10 cellular contexts compared by ENCODE assay signal in the genomic region with DNA sequence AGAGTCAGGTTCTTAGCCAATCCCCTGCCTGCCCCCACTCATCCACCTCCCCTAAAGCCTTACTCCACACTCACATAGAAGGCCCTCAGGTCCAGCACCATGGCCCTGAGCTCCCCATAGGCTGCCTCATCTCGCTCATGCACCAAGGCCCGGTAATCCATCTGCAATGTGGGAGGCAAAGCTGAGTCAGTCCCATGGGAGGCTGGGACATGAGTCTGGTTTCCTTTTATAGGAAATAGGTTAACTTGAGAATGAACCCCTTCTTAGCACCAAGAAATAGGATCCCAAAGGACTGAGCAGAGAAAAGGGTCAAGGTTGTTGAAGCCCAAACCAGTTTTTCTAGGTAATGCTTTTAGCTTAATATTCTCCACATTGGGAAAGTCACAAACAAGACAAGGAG. TPM values are rescaled to one million over a fixed set of nuclear protein-coding genes. Genes with fewer than 3 reads are reported as not detected.
DNase-seq lines count a peak whose midpoint lies in the region; ATAC-seq and TF ChIP-seq lines count a peak whose summit lies in the region.
"Had no signal": no experiment of that assay in that cellular context is flagged by ENCODE, and none has a peak within 500 bp of the region (broad histone marks: within the 10 kb centered on the region; RNA-seq: fewer than 3 reads in every experiment).

No MANE protein-coding gene starts in this region.

- H3K4me3 ChIP-seq in ACC112 (ENCODE audit: low read depth, low read length) (peak overlapping the region; percentile 40), PC-3 (ENCODE audit: low read length) (no peak overlapping the region)
- H3K4me3 ChIP-seq: Peyer's patch had no signal

- H2AFZ ChIP-seq in ACC112 (ENCODE audit: low read length, unreplicated experiment): no peak overlapping the region
- H2AFZ ChIP-seq in PC-3 (ENCODE audit: low read length): no peak overlapping the region

- no peaks in the 10 kb centered on the region for H3K9me3 ChIP-seq in PC-3 (ENCODE audit: low read length)
- H3K9me3 ChIP-seq: Peyer's patch had no signal

- POLR2A ChIA-PET in PC-3 (lab: Charles Lee; ENCODE audit: unreplicated experiment): no interaction called here

- H3K27ac Mint-ChIP-seq in activated T-helper 17 cell treated with anti-CD3 and anti-CD28 coated beads, Interleukin-2, amount 50 U/mL, for 72 hours: no peak overlapping the region

- no peaks in the 10 kb centered on the region for H3F3A ChIP-seq in PC-3 (ENCODE audit: low read length, unreplicated experiment)

- peaks cover 48% of the 10 kb centered on the region for H3K4me1 ChIP-seq in ACC112 (ENCODE audit: control insufficient read depth, insufficient read depth, low read length, unreplicated experiment)
- peaks cover 26% of the 10 kb centered on the region for H3K4me1 ChIP-seq in PC-3 (ENCODE audit: insufficient read depth, low read length)

- peaks cover 85% of the 10 kb centered on the region for H3K36me3 Mint-ChIP-seq in activated T-helper 17 cell treated with anti-CD3 and anti-CD28 coated beads, Interleukin-2, amount 50 U/mL, for 72 hours (ENCODE audit: low read depth)

- H3K27me3 Mint-ChIP-seq in activated T-helper 17 cell treated with anti-CD3 and anti-CD28 coated beads, Interleukin-2, amount 50 U/mL, for 72 hours: no peaks in the 10 kb centered on the region

- H3K36me3 ChIP-seq in ACC112 (ENCODE audit: insufficient read depth, low read length) (peaks cover 26% of the 10 kb centered on the region), PC-3 (ENCODE audit: low read depth, low read length) (peaks cover 11% of the 10 kb centered on the region; the same call in 1 of the 2 replicates)

- no peaks in the 10 kb centered on the region for H3K9me2 ChIP-seq in PC-3 (replicated peaks; ENCODE audit: low read length)

- H3K4me3 Mint-ChIP-seq in activated T-helper 17 cell treated with anti-CD3 and anti-CD28 coated beads, Interleukin-2, amount 50 U/mL, for 72 hours: peak overlapping the region; percentile 86

- no peaks in the 10 kb centered on the region for H3K9me3 Mint-ChIP-seq in activated T-helper 17 cell treated with anti-CD3 and anti-CD28 coated beads, Interleukin-2, amount 50 U/mL, for 72 hours

- H3K4me1 Mint-ChIP-seq in activated T-helper 17 cell treated with anti-CD3 and anti-CD28 coated beads, Interleukin-2, amount 50 U/mL, for 72 hours: peaks cover 46% of the 10 kb centered on the region

- ATAC-seq in activated T-helper 17 cell treated with anti-CD3 and anti-CD28 coated beads, Interleukin-2, amount 50 U/mL, for 72 hours (replicated peaks): no peak
- no peak for ATAC-seq in GM18511 (IDR thresholded peaks at IDR 0.05; ENCODE audit: unreplicated experiment)
- ATAC-seq in PC-3: no peak
- no peak for ATAC-seq in HG02571 (IDR thresholded peaks at IDR 0.05; ENCODE audit: unreplicated experiment)
- ATAC-seq in HG03439 (IDR thresholded peaks at IDR 0.05; ENCODE audit: unreplicated experiment): no peak

- no peaks in the 10 kb centered on the region for H3K27me3 ChIP-seq in ACC112 (ENCODE audit: insufficient read depth, low read length)
- no peaks in the 10 kb centered on the region for H3K27me3 ChIP-seq in PC-3 (ENCODE audit: low read length)
- H3K27me3 ChIP-seq: Peyer's patch had no signal

- CTCF ChIA-PET in PC-3 (lab: Charles Lee): no interaction called here

- peak overlapping the region; percentile 68 for H3K27ac ChIP-seq in ACC112 (ENCODE audit: low read depth, low read length)
- no peak overlapping the region for H3K27ac ChIP-seq in PC-3 (ENCODE audit: low read length)

- H3K9ac ChIP-seq in PC-3 (ENCODE audit: low read length): no peak overlapping the region

- H4K20me1 ChIP-seq in PC-3 (ENCODE audit: low read length): no peaks in the 10 kb centered on the region

- TF ChIP-seq CTCF in PC-3 (conservative IDR thresholded peaks at IDR 0.05; ENCODE audit: low read depth, low read length): no peak

- no peak overlapping the region for H3K4me2 ChIP-seq in PC-3 (ENCODE audit: low read length)

- DNase-seq in EH (ENCODE audit: low read depth) (peak; percentile 22), iris pigment epithelial cell (ENCODE audit: low read depth) (peak; percentile 54), PC-3 (no peak)
- DNase-seq: NCI-H1105 treated with DMSO at 0.1 percent for 48 hours, Peyer's patch had no signal

- H3K79me2 ChIP-seq in ACC112 (ENCODE audit: control insufficient read depth, insufficient read depth, low read length, unreplicated experiment) (peaks cover 60% of the 10 kb centered on the region), PC-3 (ENCODE audit: low read length) (peaks cover 59% of the 10 kb centered on the region)

- intact Hi-C loops in PC-3 (cut with micrococcal nuclease): no loop called here

- no TSS peak for BruUV-seq in PC-3 (replicated peaks; lab: Mats Ljungman, UMichigan)

RNA-seq across cellular contexts. Expression of a gene that starts 2.1 kb away (rescaled TPM):
- total RNA-seq in activated T-helper 17 cell treated with anti-CD3 and anti-CD28 coated beads, Interleukin-2, amount 50 U/mL, for 72 hours: 10 to 100 TPM; 31.0 to 43.8 TPM
- total RNA-seq in PC-3 (2014; rRNA removed): 30.1 and 36.7 TPM in 2 replicates

RNA-seq across cellular contexts. Expression of a gene that starts 2.9 kb away (rescaled TPM):
- total RNA-seq in activated T-helper 17 cell treated with anti-CD3 and anti-CD28 coated beads, Interleukin-2, amount 50 U/mL, for 72 hours: 100 to 1,000 TPM; 339 to 489 TPM
- total RNA-seq in PC-3 (2014; rRNA removed): 211 and 297 TPM in 2 replicates

RNA-seq across cellular contexts. Expression of a gene that starts 3.8 kb away (rescaled TPM):
- 10 to 100 TPM; 56.6 to 86.7 TPM for total RNA-seq in activated T-helper 17 cell treated with anti-CD3 and anti-CD28 coated beads, Interleukin-2, amount 50 U/mL, for 72 hours
- total RNA-seq in PC-3 (2014; rRNA removed): 69.6 and 79.4 TPM in 2 replicates

RNA-seq across cellular contexts. Expression of a gene that starts 7.5 kb away (rescaled TPM):
- total RNA-seq in activated T-helper 17 cell treated with anti-CD3 and anti-CD28 coated beads, Interleukin-2, amount 50 U/mL, for 72 hours: 100 to 1,000 TPM; 361 to 375 TPM
- total RNA-seq in PC-3 (2014; rRNA removed): 140 and 163 TPM in 2 replicates

RNA-seq across cellular contexts. Expression of a gene that starts 13.1 kb away (rescaled TPM):
- under 1 TPM in 1 of 2 donors, not detected in 1; 0.58 TPM for total RNA-seq in activated T-helper 17 cell treated with anti-CD3 and anti-CD28 coated beads, Interleukin-2, amount 50 U/mL, for 72 hours
- total RNA-seq in PC-3 (2014; rRNA removed): 0.55 TPM in 1 of 2 replicates, not detected in the other
